ENCODE assay signal across 11 cellular contexts in the genomic region with DNA sequence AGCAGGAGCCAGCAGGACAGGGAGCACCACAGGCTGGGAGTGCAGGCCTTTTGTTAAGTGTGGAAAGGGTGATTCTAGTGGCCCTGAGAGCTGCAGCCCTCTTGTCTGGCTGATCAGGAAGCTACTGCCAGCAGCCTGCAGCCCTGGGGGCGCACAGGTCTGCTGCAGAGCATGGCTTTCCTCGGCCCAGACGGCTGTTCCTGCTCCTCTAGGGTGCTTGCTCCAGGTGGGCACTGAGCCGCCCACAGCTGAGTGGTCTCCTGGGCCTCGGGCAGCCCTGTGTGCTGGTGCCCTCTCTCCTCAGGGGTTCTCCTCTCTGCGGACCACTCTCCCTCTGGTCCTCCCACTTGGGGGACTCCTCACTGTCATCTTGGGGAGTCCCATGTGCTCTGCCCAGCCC. TPM values are rescaled to one million over a fixed set of nuclear protein-coding genes. Genes with fewer than 3 reads are reported as not detected.
DNase-seq lines count a peak whose midpoint lies in the region; ATAC-seq lines count a peak whose summit lies in the region.
"Had no signal": no experiment of that assay in that cellular context is flagged by ENCODE, and none has a peak within 500 bp of the region (broad histone marks: within the 10 kb centered on the region; RNA-seq: fewer than 3 reads in every experiment).

No MANE protein-coding gene starts in this region.

- H3K36me3 Mint-ChIP-seq in activated naive CD8-positive, alpha-beta T cell treated with anti-CD3 and anti-CD28 coated beads, Interleukin-2, amount 10 ng/mL, durations not matched to agents 7 days and 5 days, result peaks cover 35% of the 10 kb centered on the region

- H2BK120ac ChIP-seq in trophoblast cell (ENCODE audit: insufficient read depth, low read length, poor library complexity), result no peak overlapping the region

- H3K27me3 Mint-ChIP-seq in activated naive CD8-positive, alpha-beta T cell treated with anti-CD3 and anti-CD28 coated beads, Interleukin-2, amount 10 ng/mL, durations not matched to agents 7 days and 5 days, result no peaks in the 10 kb centered on the region

- DNase-seq in NCI-H1092 treated with DMSO at 0.1 percent for 48 hours (lab: John Stamatoyannopoulos, UW), result peak; percentile 11
- no peak for DNase-seq in NCI-H1092 (lab: John Stamatoyannopoulos, UW)
- peak; percentile 50 for DNase-seq in NAMALWA (ENCODE audit: low spot score)
- DNase-seq in activated naive CD8-positive, alpha-beta T cell treated with anti-CD3 and anti-CD28 coated beads, Interleukin-2, amount 10 ng/mL, durations not matched to agents 7 days and 5 days, result no peak
- DNase-seq in trophoblast cell, result no peak
- no peak for DNase-seq in GM19240 (ENCODE audit: insufficient read length, low spot score)
- no peak for DNase-seq in DMS53 treated with DMSO at 0.1 percent for 48 hours (lab: John Stamatoyannopoulos, UW; ENCODE audit: unreplicated experiment)
- DNase-seq in kidney tubule cell (ENCODE audit: low spot score), result no peak
- DNase-seq: anterior cingulate cortex, left cardiac atrium, NCI-H526 treated with DMSO at 0.1 percent for 48 hours had no signal

- no peak overlapping the region for H2AFZ ChIP-seq in trophoblast cell (ENCODE audit: insufficient read depth, low read length, poor library complexity)

- no peak overlapping the region for H3K23ac ChIP-seq in trophoblast cell (ENCODE audit: low read length)

- no peak overlapping the region for H3K14ac ChIP-seq in trophoblast cell (ENCODE audit: low read length)

- no peak overlapping the region for H3K18ac ChIP-seq in trophoblast cell (ENCODE audit: low read length)

- peaks cover 15 to 24% of the 10 kb centered on the region in 2 experiments for H3K4me1 ChIP-seq in trophoblast cell (ENCODE audit: control insufficient read depth in 1 of 2, insufficient read depth in 2 of 2, low read length in 2 of 2)

- H4K91ac ChIP-seq in trophoblast cell (ENCODE audit: low read depth, low read length), result no peak overlapping the region

- H3K4me3 ChIP-seq in trophoblast cell (ENCODE audit: low read depth, low read length), result no peak overlapping the region

- no peak overlapping the region for H2BK12ac ChIP-seq in trophoblast cell (ENCODE audit: low read length)

- H3K79me2 ChIP-seq in trophoblast cell (ENCODE audit: control insufficient read depth, insufficient read depth, low read length, poor library complexity), result no peaks in the 10 kb centered on the region

- peak overlapping the region; percentile 93 for H3K27ac Mint-ChIP-seq in activated naive CD8-positive, alpha-beta T cell treated with anti-CD3 and anti-CD28 coated beads, Interleukin-2, amount 10 ng/mL, durations not matched to agents 7 days and 5 days

- H3K27me3 ChIP-seq in trophoblast cell (ENCODE audit: insufficient read depth, low read length), result no peaks in the 10 kb centered on the region

- no peak overlapping the region for H2BK5ac ChIP-seq in trophoblast cell (ENCODE audit: low read depth, low read length, poor library complexity)

- H3K4me3 Mint-ChIP-seq in activated naive CD8-positive, alpha-beta T cell treated with anti-CD3 and anti-CD28 coated beads, Interleukin-2, amount 10 ng/mL, durations not matched to agents 7 days and 5 days, result peak overlapping the region; percentile 100

- H4K12ac ChIP-seq in trophoblast cell (ENCODE audit: low read depth, low read length), result no peak overlapping the region

- POLR2A ChIA-PET in activated naive CD8-positive, alpha-beta T cell treated with anti-CD3 and anti-CD28 coated beads, Interleukin-2, amount 10 ng/mL, durations not matched to agents 7 days and 5 days (lab: Charles Lee), result interaction anchor here (1.0 to 9.6 kb wide), 11 partner anchors 10 to 154 kb away, joined by 3 to 139 read pairs (median 6); a partner anchor contains a TSS

- no peaks in the 10 kb centered on the region for H3K36me3 ChIP-seq in trophoblast cell (ENCODE audit: control insufficient read depth in 1 of 2, insufficient read depth in 2 of 2, low read length in 2 of 2)

- no peak overlapping the region for H3K4me2 ChIP-seq in trophoblast cell (ENCODE audit: low read length)

- peak; percentile 24 for ATAC-seq in activated naive CD8-positive, alpha-beta T cell treated with anti-CD3 and anti-CD28 coated beads, Interleukin-2, amount 10 ng/mL, durations not matched to agents 7 days and 5 days (ENCODE audit: low read depth)
- ATAC-seq: left cardiac atrium had no signal

- H3K9me3 ChIP-seq in trophoblast cell (ENCODE audit: insufficient read depth, low read depth, low read length), result no peaks in the 10 kb centered on the region

- H4K8ac ChIP-seq in trophoblast cell (ENCODE audit: low read depth, low read length), result no peak overlapping the region

- H3K9ac ChIP-seq in trophoblast cell (ENCODE audit: low read length), result peak overlapping the region; percentile 49

- no peak overlapping the region for H2AK5ac ChIP-seq in trophoblast cell (ENCODE audit: low read length)

- H3K4ac ChIP-seq in trophoblast cell (ENCODE audit: low read depth, low read length), result no peak overlapping the region

- H3K9me3 Mint-ChIP-seq in activated naive CD8-positive, alpha-beta T cell treated with anti-CD3 and anti-CD28 coated beads, Interleukin-2, amount 10 ng/mL, durations not matched to agents 7 days and 5 days, result no peaks in the 10 kb centered on the region

- H3K27ac ChIP-seq in trophoblast cell (ENCODE audit: low read depth, low read length), result no peak overlapping the region

- peaks cover 76% of the 10 kb centered on the region for H3K4me1 Mint-ChIP-seq in activated naive CD8-positive, alpha-beta T cell treated with anti-CD3 and anti-CD28 coated beads, Interleukin-2, amount 10 ng/mL, durations not matched to agents 7 days and 5 days

- H3K79me1 ChIP-seq in trophoblast cell (ENCODE audit: low read length), result peaks cover 3% of the 10 kb centered on the region

- no CpG with 5 or more reads among the region's 6 CpGs for WGBS in trophoblast cell (ENCODE audit: extremely low coverage, insufficient coverage, insufficient read length)

RNA-seq across cellular contexts. Expression of a gene that starts 18.9 kb away (rescaled TPM):
- total RNA-seq in activated naive CD8-positive, alpha-beta T cell treated with anti-CD3 and anti-CD28 coated beads, Interleukin-2, amount 10 ng/mL, durations not matched to agents 7 days and 5 days, result 100 to 1,000 TPM; 206 to 209 TPM
- polyA plus RNA-seq in trophoblast cell (2013), result 3.1 and 3.4 TPM in 2 replicates

Comparison
In these comparisons a context has a peak if more than half of its experiments do, and no peak if none do; other contexts are left out.
1. DNase-seq: peak in NCI-H1092 treated with DMSO at 0.1 percent for 48 hours (single experiment) and NAMALWA (single experiment); none in NCI-H1092 (single experiment), activated naive CD8-positive, alpha-beta T cell treated with anti-CD3 and anti-CD28 coated beads, Interleukin-2, amount 10 ng/mL, durations not matched to agents 7 days and 5 days (single experiment), trophoblast cell (0 of 2), GM19240 (single experiment), DMS53 treated with DMSO at 0.1 percent for 48 hours (single experiment) and kidney tubule cell (single experiment).